Comparison of ENCODE assay signal across 8 cellular contexts in genomic region chr2:138502253-138503086, GRCh38. TPM values are rescaled to one million over a fixed set of nuclear protein-coding genes. Genes with fewer than 3 reads are reported as not detected.
DNase-seq lines count a peak whose midpoint lies in the region; TF ChIP-seq lines count a peak whose summit lies in the region.

No MANE protein-coding gene starts in this region.

- peak overlapping the region; percentile 98 for H3K27ac Mint-ChIP-seq in activated T-helper 1 cell treated with anti-CD3 and anti-CD28 coated beads, Interleukin-12 subunit alpha, Interleukin-12 subunit beta, Interleukin-2, Interleukin-4 antibody, amounts not matched to agents 30 ng/mL and 10 ng/mL and 1 ng/mL, durations not matched to agents 14 hours and 24 hours and 36 hours
- H3K27ac Mint-ChIP-seq in progenitor cell of endocrine pancreas = peak overlapping the region; percentile 98

- H3K36me3 Mint-ChIP-seq in activated T-helper 1 cell treated with anti-CD3 and anti-CD28 coated beads, Interleukin-12 subunit alpha, Interleukin-12 subunit beta, Interleukin-2, Interleukin-4 antibody, amounts not matched to agents 30 ng/mL and 10 ng/mL and 1 ng/mL, durations not matched to agents 14 hours and 24 hours and 36 hours (ENCODE audit: low read depth) = peaks cover 7% of the 10 kb centered on the region
- no peaks in the 10 kb centered on the region for H3K36me3 Mint-ChIP-seq in progenitor cell of endocrine pancreas (ENCODE audit: insufficient read depth)

- H3K9me3 ChIP-seq in Karpas-422 (ENCODE audit: low read length) = no peaks in the 10 kb centered on the region
- H3K9me3 ChIP-seq in cardiac muscle cell (ENCODE audit: low read depth) = no peaks in the 10 kb centered on the region

- H3K4me2 ChIP-seq in Karpas-422 (ENCODE audit: low read depth, low read length, poor library complexity, severe bottlenecking) = peak overlapping the region; percentile 81

- peaks cover 32% of the 10 kb centered on the region for H3K4me1 Mint-ChIP-seq in activated T-helper 1 cell treated with anti-CD3 and anti-CD28 coated beads, Interleukin-12 subunit alpha, Interleukin-12 subunit beta, Interleukin-2, Interleukin-4 antibody, amounts not matched to agents 30 ng/mL and 10 ng/mL and 1 ng/mL, durations not matched to agents 14 hours and 24 hours and 36 hours (ENCODE audit: low read depth)
- H3K4me1 Mint-ChIP-seq in progenitor cell of endocrine pancreas (ENCODE audit: low read depth) = peaks cover 44% of the 10 kb centered on the region

- no peaks in the 10 kb centered on the region for H3K27me3 ChIP-seq in Karpas-422 (ENCODE audit: low read length)
- no peaks in the 10 kb centered on the region for H3K27me3 ChIP-seq in cardiac muscle cell

- in situ Hi-C loops in GM18951 (cut with MboI; ENCODE audit: low sequenced_read_pairs, unreplicated experiment) = no loop called here

- peak overlapping the region; percentile 98 for H3K27ac ChIP-seq in Karpas-422 (ENCODE audit: low read length)
- peak overlapping the region; percentile 95 for H3K27ac ChIP-seq in cardiac muscle cell

- H3K4me3 ChIP-seq in Karpas-422 (ENCODE audit: low read length) = peak overlapping the region; percentile 79
- peak overlapping the region; percentile 89 for H3K4me3 ChIP-seq in cardiac muscle cell

- intact Hi-C loops in activated T-helper 1 cell treated with anti-CD3 and anti-CD28 coated beads, Interleukin-12 subunit alpha, Interleukin-12 subunit beta, Interleukin-2, Interleukin-4 antibody, amounts not matched to agents 30 ng/mL and 10 ng/mL and 1 ng/mL, durations not matched to agents 14 hours and 24 hours and 36 hours (cut with micrococcal nuclease) = loop anchor here (1.0 kb wide), 1 partner anchor 72 kb away; no protein-coding TSS in a partner anchor

- H3K9me2 ChIP-seq in Karpas-422 (replicated peaks; ENCODE audit: insufficient read depth, low read length) = no peaks in the 10 kb centered on the region

- peak overlapping the region; percentile 84 for H3K9ac ChIP-seq in Karpas-422 (ENCODE audit: low read length)

- H2AFZ ChIP-seq in Karpas-422 (ENCODE audit: low read length) = no peak overlapping the region; the same call in 1 of the 2 replicates

- H4K20me1 ChIP-seq in Karpas-422 (ENCODE audit: insufficient read depth, low read depth, low read length) = no peaks in the 10 kb centered on the region

- H3K36me3 ChIP-seq in Karpas-422 (ENCODE audit: insufficient read depth, low read length) = peaks cover 9% of the 10 kb centered on the region
- no peaks in the 10 kb centered on the region for H3K36me3 ChIP-seq in cardiac muscle cell

- peaks cover 2% of the 10 kb centered on the region for H3K27me3 Mint-ChIP-seq in activated T-helper 1 cell treated with anti-CD3 and anti-CD28 coated beads, Interleukin-12 subunit alpha, Interleukin-12 subunit beta, Interleukin-2, Interleukin-4 antibody, amounts not matched to agents 30 ng/mL and 10 ng/mL and 1 ng/mL, durations not matched to agents 14 hours and 24 hours and 36 hours (ENCODE audit: insufficient read depth)
- no peaks in the 10 kb centered on the region for H3K27me3 Mint-ChIP-seq in progenitor cell of endocrine pancreas

- H3K4me1 ChIP-seq in Karpas-422 (ENCODE audit: low read length) (peaks cover 48% of the 10 kb centered on the region), cardiac muscle cell (ENCODE audit: low read depth) (peaks cover 30% of the 10 kb centered on the region)

- no peaks in the 10 kb centered on the region for H3K9me3 Mint-ChIP-seq in activated T-helper 1 cell treated with anti-CD3 and anti-CD28 coated beads, Interleukin-12 subunit alpha, Interleukin-12 subunit beta, Interleukin-2, Interleukin-4 antibody, amounts not matched to agents 30 ng/mL and 10 ng/mL and 1 ng/mL, durations not matched to agents 14 hours and 24 hours and 36 hours
- no peaks in the 10 kb centered on the region for H3K9me3 Mint-ChIP-seq in progenitor cell of endocrine pancreas (ENCODE audit: low read depth)

- peak overlapping the region; percentile 99 for H3K4me3 Mint-ChIP-seq in activated T-helper 1 cell treated with anti-CD3 and anti-CD28 coated beads, Interleukin-12 subunit alpha, Interleukin-12 subunit beta, Interleukin-2, Interleukin-4 antibody, amounts not matched to agents 30 ng/mL and 10 ng/mL and 1 ng/mL, durations not matched to agents 14 hours and 24 hours and 36 hours
- peak overlapping the region; percentile 98 for H3K4me3 Mint-ChIP-seq in progenitor cell of endocrine pancreas (ENCODE audit: low read depth)

- DNase-seq in AG20443 (ENCODE audit: low spot score) (peak; percentile 17), Karpas-422 (peak; percentile 68), cardiac muscle cell (ENCODE audit: low read depth in 1 of 2, low spot score in 1 of 2) (peak; percentile 14 to 35), progenitor cell of endocrine pancreas (ENCODE audit: low spot score, unreplicated experiment) (no peak), mesenteric fat pad (ENCODE audit: low spot score) (no peak), GM19238 (ENCODE audit: insufficient read length, low spot score) (no peak)
- DNase-seq in activated T-helper 1 cell treated with anti-CD3 and anti-CD28 coated beads, Interleukin-12 subunit alpha, Interleukin-12 subunit beta, Interleukin-2, Interleukin-4 antibody, amounts not matched to agents 30 ng/mL and 10 ng/mL and 1 ng/mL, durations not matched to agents 14 hours and 24 hours and 36 hours (ENCODE audit: low spot score) = no peak

- TF ChIP-seq CTCF in cardiac muscle cell (IDR thresholded peaks at IDR 0.05; ENCODE audit: low read depth, low read length) (no peak), progenitor cell of endocrine pancreas (IDR thresholded peaks at IDR 0.05; ENCODE audit: unreplicated experiment) (no peak)

- H3K79me2 ChIP-seq in Karpas-422 (ENCODE audit: low read length) = peaks cover 63% of the 10 kb centered on the region

- peak; percentile 11 for TF ChIP-seq POLR2A in GM18951 (IDR thresholded peaks at IDR 0.05; ENCODE audit: extremely low read depth, insufficient read depth, insufficient read length)

RNA-seq across cellular contexts. Expression of gene SPOPL, which starts 0.9 kb away (rescaled TPM):
- total RNA-seq in Karpas-422 (2014; rRNA removed; shearing (Covaris generic); ENCODE audit: low replicate concordance) = 26.6 and 30.3 TPM in 2 replicates
- 19.6 and 20.2 TPM in 2 replicates for total RNA-seq in activated T-helper 1 cell treated with anti-CD3 and anti-CD28 coated beads, Interleukin-12 subunit alpha, Interleukin-12 subunit beta, Interleukin-2, Interleukin-4 antibody, amounts not matched to agents 30 ng/mL and 10 ng/mL and 1 ng/mL, durations not matched to agents 14 hours and 24 hours and 36 hours
- 13.6 and 17.1 TPM in 2 replicates for total RNA-seq in cardiac muscle cell
- polyA plus RNA-seq in cardiac muscle cell = 3.4 and 5.2 TPM in 2 replicates
- 29.7 and 33.0 TPM in 2 replicates for total RNA-seq in progenitor cell of endocrine pancreas
- 19.9 TPM for total RNA-seq in mesenteric fat pad

Comparison
In these comparisons a context has a peak if more than half of its experiments do, and no peak if none do; other contexts are left out.
1. DNase-seq: peak in AG20443 (single experiment), Karpas-422 (single experiment) and cardiac muscle cell (2 of 2); none in activated T-helper 1 cell treated with anti-CD3 and anti-CD28 coated beads, Interleukin-12 subunit alpha, Interleukin-12 subunit beta, Interleukin-2, Interleukin-4 antibody, amounts not matched to agents 30 ng/mL and 10 ng/mL and 1 ng/mL, durations not matched to agents 14 hours and 24 hours and 36 hours (single experiment), progenitor cell of endocrine pancreas (single experiment), mesenteric fat pad (single experiment) and GM19238 (single experiment).